In the genomic region with DNA sequence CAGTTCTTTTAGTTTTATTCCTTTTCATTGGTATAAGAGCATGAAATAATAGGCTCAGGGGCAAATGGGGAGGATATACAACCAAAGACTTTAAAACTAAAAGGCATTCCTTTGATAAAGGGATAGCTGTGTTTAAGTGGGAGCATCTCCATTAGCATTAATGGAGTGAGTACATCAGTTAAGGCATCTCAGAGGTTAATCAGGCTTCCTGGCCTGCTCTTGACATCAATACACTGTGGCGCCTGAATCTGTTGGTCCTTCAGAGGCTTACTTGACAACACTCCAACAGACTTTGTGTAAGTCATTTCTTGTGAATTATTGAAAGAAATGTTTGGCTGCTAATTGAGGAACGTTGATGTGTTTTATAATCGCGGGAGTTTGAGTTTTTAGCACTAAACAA, we compare ENCODE assay signal across 23 cellular contexts.
DNase-seq lines count a peak whose midpoint lies in the region; ATAC-seq, FAIRE-seq and TF ChIP-seq lines count a peak whose summit lies in the region.
"Had no signal": no experiment of that assay in that cellular context is flagged by ENCODE, and none has a peak within 500 bp of the region (broad histone marks: within the 10 kb centered on the region; RNA-seq: fewer than 3 reads in every experiment).

No MANE protein-coding gene starts in this region.

- H3K23ac ChIP-seq in mesendoderm (ENCODE audit: low read length), result no peak overlapping the region

- H3K36me3 Mint-ChIP-seq in WTC11, result no peaks in the 10 kb centered on the region
- H3K36me3 Mint-ChIP-seq in endodermal cell (ENCODE audit: low read depth), result peaks cover 2% of the 10 kb centered on the region

- no peak overlapping the region for H3K18ac ChIP-seq in mesendoderm (ENCODE audit: low read length)

- peaks cover 21% of the 10 kb centered on the region for H3K4me1 Mint-ChIP-seq in WTC11
- H3K4me1 Mint-ChIP-seq in endodermal cell, result peaks cover 6% of the 10 kb centered on the region
- H3K4me1 Mint-ChIP-seq: CD4-positive, CD25-positive, alpha-beta regulatory T cell; IgD-negative memory B cell had no signal

- H3K4me2 ChIP-seq in mesendoderm (ENCODE audit: low read length), result no peak overlapping the region
- H3K4me2 ChIP-seq: BLaER1, KMS-11, SK-N-SH had no signal

- ATAC-seq in WTC11 (peak; percentile 38; the same call in 1 of the 2 replicates), right lobe of liver (no peak)

- no peak overlapping the region for H2BK120ac ChIP-seq in mesendoderm (ENCODE audit: low read depth, low read length)

- no peaks in the 10 kb centered on the region for H3K9me3 Mint-ChIP-seq in WTC11
- H3K9me3 Mint-ChIP-seq in endodermal cell, result no peaks in the 10 kb centered on the region
- H3K9me3 Mint-ChIP-seq: H9, IgD-negative memory B cell had no signal

- H3K4me3 ChIP-seq in mesendoderm (ENCODE audit: low read length), result no peak overlapping the region
- H3K4me3 ChIP-seq in right lobe of liver, result no peak overlapping the region
- H3K4me3 ChIP-seq in endodermal cell (ENCODE audit: low read length), result no peak overlapping the region
- H3K4me3 ChIP-seq: BLaER1 had no signal

- WGBS in mesendoderm (ENCODE audit: extremely low coverage, insufficient coverage, low lambda C conversion rate), result 100% methylated on average over 3 of the region's 4 CpGs
- WGBS in right lobe of liver (ENCODE audit: insufficient coverage, low coverage, low lambda C conversion rate, missing lambda C conversion rate), result 72% methylated on average over 3 of the region's 4 CpGs
- WGBS in endodermal cell (ENCODE audit: insufficient coverage in 1 of 2, insufficient read length in 1 of 2), 2 experiments, result 89% methylated on average over 4 of the region's 4 CpGs; no CpG with 5 or more reads in 1 of the 2 experiments

- no peak overlapping the region for H4K8ac ChIP-seq in mesendoderm (ENCODE audit: low read depth, low read length)

- H3K79me2 ChIP-seq in mesendoderm (ENCODE audit: control insufficient read depth, insufficient read depth, low read length), result no peaks in the 10 kb centered on the region

- H3K27ac ChIP-seq in mesendoderm (ENCODE audit: low read depth, low read length) (no peak overlapping the region), right lobe of liver (no peak overlapping the region), endodermal cell (ENCODE audit: low read depth, low read length) (no peak overlapping the region)
- H3K27ac ChIP-seq: BLaER1, KMS-11 had no signal

- peak; percentile 72 for DNase-seq in DMS114 treated with DMSO at 0.1 percent for 48 hours (lab: John Stamatoyannopoulos, UW; ENCODE audit: unreplicated experiment)
- no peak for DNase-seq in H54 (ENCODE audit: insufficient read length, low spot score)
- no peak for DNase-seq in WTC11 (ENCODE audit: low spot score)
- peak; percentile 8 for DNase-seq in mesendoderm
- DNase-seq in GM12891 (ENCODE audit: insufficient read length, low spot score), result no peak
- no peak for DNase-seq in right lobe of liver
- DNase-seq in endodermal cell, result no peak
- DNase-seq: CD4-positive, CD25-positive, alpha-beta regulatory T cell; DMS53; H9; MM.1S; NCI-H2029; NCI-H2171; NCI-H226; NCI-H524; NCI-H748 treated with DMSO at 0.1 percent for 48 hours; NK-92 treated with Interleukin-12 subunit alpha and Interleukin-12 subunit beta, amount 100 ng/mL, for 24 hours; SK-N-SH; SW 1271 had no signal

- TF ChIP-seq POLR2A in H54 (IDR thresholded peaks at IDR 0.05; ENCODE audit: low read depth, low read length), result no peak
- no peak for TF ChIP-seq POLR2A in GM12891 (IDR thresholded peaks at IDR 0.05; ENCODE audit: low read depth, low read length)
- no peak for TF ChIP-seq POLR2A in right lobe of liver (IDR thresholded peaks at IDR 0.05)

- no peaks in the 10 kb centered on the region for H3K27me3 ChIP-seq in mesendoderm (ENCODE audit: insufficient read depth, low read length, poor library complexity)
- no peaks in the 10 kb centered on the region for H3K27me3 ChIP-seq in right lobe of liver
- H3K27me3 ChIP-seq in endodermal cell (ENCODE audit: control insufficient read depth, insufficient read depth, low read length, poor library complexity, severe bottlenecking), result no peaks in the 10 kb centered on the region
- H3K27me3 ChIP-seq: BLaER1 had no signal

- H3K27ac Mint-ChIP-seq in WTC11 (no peak overlapping the region), endodermal cell (no peak overlapping the region)
- H3K27ac Mint-ChIP-seq: CD4-positive, CD25-positive, alpha-beta regulatory T cell; IgD-negative memory B cell had no signal

- H3K36me3 ChIP-seq in mesendoderm (ENCODE audit: control insufficient read depth, insufficient read depth, low read length) (no peaks in the 10 kb centered on the region), right lobe of liver (no peaks in the 10 kb centered on the region), endodermal cell (ENCODE audit: control insufficient read depth, insufficient read depth, low read length) (no peaks in the 10 kb centered on the region)
- H3K36me3 ChIP-seq: BLaER1 had no signal

- H3K4ac ChIP-seq in mesendoderm (ENCODE audit: low read depth, low read length), result no peak overlapping the region

- no peak overlapping the region for H3K4me3 Mint-ChIP-seq in WTC11
- no peak overlapping the region for H3K4me3 Mint-ChIP-seq in endodermal cell
- H3K4me3 Mint-ChIP-seq: CD4-positive, CD25-positive, alpha-beta regulatory T cell; H9; IgD-negative memory B cell had no signal

- TF ChIP-seq CTCF in WTC11 (IDR thresholded peaks at IDR 0.05), result no peak
- TF ChIP-seq CTCF in right lobe of liver (IDR thresholded peaks at IDR 0.05), result no peak
- TF ChIP-seq CTCF in endodermal cell (conservative IDR thresholded peaks at IDR 0.05), result no peak

- H2AK5ac ChIP-seq in mesendoderm (ENCODE audit: low read length), result no peak overlapping the region

- FAIRE-seq in H54 (lab: Jason Lieb, UNC) (peak; percentile 73), GM12891 (lab: Jason Lieb, UNC) (no peak)
- FAIRE-seq: A204.1 had no signal

- no peak overlapping the region for H2BK15ac ChIP-seq in mesendoderm (replicated peaks; ENCODE audit: low read depth)

- no peak overlapping the region for H4K5ac ChIP-seq in mesendoderm (ENCODE audit: low read length)

- H3K9me3 ChIP-seq in right lobe of liver (no peaks in the 10 kb centered on the region), endodermal cell (ENCODE audit: control insufficient read depth, low read length) (no peaks in the 10 kb centered on the region)
- H3K9me3 ChIP-seq: BLaER1, SK-N-SH had no signal

- CTCF ChIA-PET in WTC11 (lab: Charles Lee), result no interaction called here

- intact Hi-C loops in right lobe of liver (cut with DNase I), result no loop called here

- POLR2A ChIA-PET in WTC11 (lab: Charles Lee), result no interaction called here

- no peaks in the 10 kb centered on the region for H3K79me1 ChIP-seq in mesendoderm (ENCODE audit: low read length)

- H3K27me3 Mint-ChIP-seq in WTC11 (ENCODE audit: low read depth) (no peaks in the 10 kb centered on the region), endodermal cell (ENCODE audit: insufficient read depth) (no peaks in the 10 kb centered on the region)
- H3K27me3 Mint-ChIP-seq: CD4-positive, CD25-positive, alpha-beta regulatory T cell; IgD-negative memory B cell had no signal

- H3K9ac ChIP-seq in mesendoderm (ENCODE audit: low read length) (no peak overlapping the region), endodermal cell (ENCODE audit: extremely low read depth, low read length, poor library complexity, severe bottlenecking) (no peak overlapping the region)
- H3K9ac ChIP-seq: BLaER1, KMS-11, SK-N-SH had no signal

- H3K4me1 ChIP-seq in mesendoderm (ENCODE audit: control insufficient read depth, low read depth, low read length) (no peaks in the 10 kb centered on the region), right lobe of liver (no peaks in the 10 kb centered on the region), endodermal cell (ENCODE audit: control insufficient read depth, insufficient read depth, low read length) (no peaks in the 10 kb centered on the region)
- H3K4me1 ChIP-seq: BLaER1 had no signal

- no peak overlapping the region for H3K56ac ChIP-seq in mesendoderm (ENCODE audit: low read length)

- H2BK5ac ChIP-seq in mesendoderm (ENCODE audit: low read length), result no peak overlapping the region

TF ChIP-seq in WTC11, 78 proteins besides CTCF, POLR2A, EP300 and RAD21 (continues in another document):
- TF ChIP-seq, protein P1, sequence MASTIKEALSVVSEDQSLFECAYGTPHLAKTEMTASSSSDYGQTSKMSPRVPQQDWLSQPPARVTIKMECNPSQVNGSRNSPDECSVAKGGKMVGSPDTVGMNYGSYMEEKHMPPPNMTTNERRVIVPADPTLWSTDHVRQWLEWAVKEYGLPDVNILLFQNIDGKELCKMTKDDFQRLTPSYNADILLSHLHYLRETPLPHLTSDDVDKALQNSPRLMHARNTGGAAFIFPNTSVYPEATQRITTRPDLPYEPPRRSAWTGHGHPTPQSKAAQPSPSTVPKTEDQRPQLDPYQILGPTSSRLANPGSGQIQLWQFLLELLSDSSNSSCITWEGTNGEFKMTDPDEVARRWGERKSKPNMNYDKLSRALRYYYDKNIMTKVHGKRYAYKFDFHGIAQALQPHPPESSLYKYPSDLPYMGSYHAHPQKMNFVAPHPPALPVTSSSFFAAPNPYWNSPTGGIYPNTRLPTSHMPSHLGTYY (CRISPR knock-in tag; IDR thresholded peaks at IDR 0.05), result no peak
- TF ChIP-seq MXD4 (CRISPR knock-in tag; IDR thresholded peaks at IDR 0.05; ENCODE audit: borderline replicate concordance), result no peak
- no peak for TF ChIP-seq ZNF232 (CRISPR knock-in tag; IDR thresholded peaks at IDR 0.05)
- TF ChIP-seq ZNF138 (CRISPR knock-in tag; conservative IDR thresholded peaks at IDR 0.05), result no peak
- no peak for TF ChIP-seq TP53 (CRISPR knock-in tag; IDR thresholded peaks at IDR 0.05)
- no peak for TF ChIP-seq EMX1 (CRISPR knock-in tag; IDR thresholded peaks at IDR 0.05)
- no peak for TF ChIP-seq NR1H2 (CRISPR knock-in tag; IDR thresholded peaks at IDR 0.05)

TF ChIP-seq in GM12891, 5 proteins besides CTCF, POLR2A, EP300 and RAD21:
- no peak for TF ChIP-seq TAF1 (IDR thresholded peaks at IDR 0.05; ENCODE audit: low read depth, low read length)
- no peak for TF ChIP-seq SPI1 (IDR thresholded peaks at IDR 0.05; ENCODE audit: low read depth, low read length)
- TF ChIP-seq PAX5 (IDR thresholded peaks at IDR 0.05; ENCODE audit: insufficient read depth, low read length, severe bottlenecking), result no peak
- no peak for TF ChIP-seq POLR2AphosphoS5 (IDR thresholded peaks at IDR 0.05; ENCODE audit: low read depth, low read length)
- TF ChIP-seq POU2F2 (IDR thresholded peaks at IDR 0.05; ENCODE audit: low read depth, low read length), result no peak

Comparison
In these comparisons a context has a peak if more than half of its experiments do, and no peak if none do; other contexts are left out.
1. DNase-seq: peak in DMS114 treated with DMSO at 0.1 percent for 48 hours (single experiment) and mesendoderm (single experiment); none in H54 (single experiment), WTC11 (single experiment), GM12891 (single experiment), right lobe of liver (0 of 3) and endodermal cell (single experiment).